8 cellular contexts compared by ENCODE assay signal in genomic region chr11:65719887-65720236, GRCh38. TPM values are rescaled to one million over a fixed set of nuclear protein-coding genes. Genes with fewer than 3 reads are reported as not detected.
DNase-seq lines count a peak whose midpoint lies in the region; ATAC-seq and TF ChIP-seq lines count a peak whose summit lies in the region.

No MANE protein-coding gene starts in this region.

- peak overlapping the region; percentile 96 for H3K27ac Mint-ChIP-seq in stimulated activated naive CD8-positive, alpha-beta T cell treated with anti-CD3 and anti-CD28 coated beads, Interleukin-15, Interleukin-2, amounts not matched to agents 100 ng/mL and 50 ng/mL, for 24 hours

- H3K4me3 ChIP-seq in NT2/D1 (ENCODE audit: insufficient read length, low read depth) (peak overlapping the region; percentile 98), brain microvascular endothelial cell (ENCODE audit: low read depth, low read length) (peak overlapping the region; percentile 83), kidney epithelial cell (ENCODE audit: low read depth, low read length) (peak overlapping the region; percentile 90)

- peaks cover 25% of the 10 kb centered on the region for H3K4me1 Mint-ChIP-seq in stimulated activated naive CD8-positive, alpha-beta T cell treated with anti-CD3 and anti-CD28 coated beads, Interleukin-15, Interleukin-2, amounts not matched to agents 100 ng/mL and 50 ng/mL, for 24 hours (ENCODE audit: low read depth)

- no peaks in the 10 kb centered on the region for H3K9me3 Mint-ChIP-seq in stimulated activated naive CD8-positive, alpha-beta T cell treated with anti-CD3 and anti-CD28 coated beads, Interleukin-15, Interleukin-2, amounts not matched to agents 100 ng/mL and 50 ng/mL, for 24 hours

- no peaks in the 10 kb centered on the region for H3K9me3 ChIP-seq in NT2/D1 (ENCODE audit: insufficient read depth, low read length)

- peak overlapping the region; percentile 99 for H3K9ac ChIP-seq in NT2/D1 (ENCODE audit: insufficient read length, low read depth)

- ATAC-seq in HG02610 (IDR thresholded peaks at IDR 0.05; ENCODE audit: unreplicated experiment) (peak; percentile 12), GM21717 (IDR thresholded peaks at IDR 0.05; ENCODE audit: unreplicated experiment) (no peak)

- peaks cover 8% of the 10 kb centered on the region for H3K4me1 ChIP-seq in NT2/D1 (ENCODE audit: insufficient read depth, insufficient read length)

- H3K27me3 Mint-ChIP-seq in stimulated activated naive CD8-positive, alpha-beta T cell treated with anti-CD3 and anti-CD28 coated beads, Interleukin-15, Interleukin-2, amounts not matched to agents 100 ng/mL and 50 ng/mL, for 24 hours: no peaks in the 10 kb centered on the region

- DNase-seq in GM03348 (ENCODE audit: low spot score) (peak; percentile 72), NT2/D1 (ENCODE audit: low read depth, low spot score) (no peak), brain microvascular endothelial cell (peak; percentile 29), kidney epithelial cell (ENCODE audit: low read depth) (no peak), pons (ENCODE audit: low spot score) (no peak)

- peak overlapping the region; percentile 45 for H3K27ac ChIP-seq in brain microvascular endothelial cell

- H3K27me3 ChIP-seq in NT2/D1 (ENCODE audit: insufficient read depth, insufficient read length) (no peaks in the 10 kb centered on the region), brain microvascular endothelial cell (replicated peaks) (no peaks in the 10 kb centered on the region), kidney epithelial cell (ENCODE audit: control insufficient read depth, insufficient read depth, low read length) (no peaks in the 10 kb centered on the region)

- peak overlapping the region; percentile 98 for H3K4me3 Mint-ChIP-seq in stimulated activated naive CD8-positive, alpha-beta T cell treated with anti-CD3 and anti-CD28 coated beads, Interleukin-15, Interleukin-2, amounts not matched to agents 100 ng/mL and 50 ng/mL, for 24 hours

- TF ChIP-seq CTCF in brain microvascular endothelial cell (IDR thresholded peaks at IDR 0.05; ENCODE audit: low read depth, low read length, missing control alignments): peak; percentile 3
- peak; percentile 6 for TF ChIP-seq CTCF in kidney epithelial cell (IDR thresholded peaks at IDR 0.05; ENCODE audit: insufficient read depth, low read length, poor library complexity, severe bottlenecking)

- peaks cover 51% of the 10 kb centered on the region for H3K36me3 Mint-ChIP-seq in stimulated activated naive CD8-positive, alpha-beta T cell treated with anti-CD3 and anti-CD28 coated beads, Interleukin-15, Interleukin-2, amounts not matched to agents 100 ng/mL and 50 ng/mL, for 24 hours (ENCODE audit: low read depth)

- H3K36me3 ChIP-seq in NT2/D1 (ENCODE audit: insufficient read depth, insufficient read length, low read length) (peaks cover 51% of the 10 kb centered on the region), brain microvascular endothelial cell (replicated peaks) (peaks cover 38% of the 10 kb centered on the region), kidney epithelial cell (ENCODE audit: control insufficient read depth, insufficient read depth, low read length) (peaks cover 8% of the 10 kb centered on the region)

- in situ Hi-C loops in brain microvascular endothelial cell (cut with HindIII; ENCODE audit: low pct_ligation_motif_present, low sequenced_read_pairs): no loop called here

RNA-seq across cellular contexts. Expression of gene RNASEH2C, which starts 0.7 kb away (rescaled TPM):
- 43.1 and 50.1 TPM in 2 replicates for total RNA-seq in kidney epithelial cell

RNA-seq across cellular contexts. Expression of gene KAT5, which starts 7.8 kb away (rescaled TPM):
- total RNA-seq in kidney epithelial cell: 65.5 and 73.3 TPM in 2 replicates

RNA-seq across cellular contexts. Expression of gene RELA, which starts 57.1 kb away (rescaled TPM):
- total RNA-seq in kidney epithelial cell: 64.3 and 103 TPM in 2 replicates

Comparison
In these comparisons a context has a peak if more than half of its experiments do, and no peak if none do; other contexts are left out.
1. DNase-seq: peak in GM03348 (single experiment) and brain microvascular endothelial cell (single experiment); none in NT2/D1 (single experiment), kidney epithelial cell (single experiment) and pons (single experiment).
2. Peak in every context shown above with its lines, with median percentiles within 50 percentile points of each other: H3K4me3 ChIP-seq.